1 cellular context compared by ENCODE assay signal in genomic region chr5:34742112-34742511, GRCh38.
A peak's percentile ranks its signal among the peaks of the same experiment; 100 is the strongest.
TF ChIP-seq lines count a peak whose summit lies in the region.

No MANE protein-coding gene starts in this region.

TF ChIP-seq in SK-N-SH, 30 proteins besides CTCF, POLR2A, EP300 and RAD21 (continued from another document):
- no peak for TF ChIP-seq ZBTB33 (IDR thresholded peaks at IDR 0.05; ENCODE audit: borderline replicate concordance, low read depth)
- TF ChIP-seq PBX3 (IDR thresholded peaks at IDR 0.05): no peak; the same call in 1 of the 2 replicates
- no peak for TF ChIP-seq YY1 (IDR thresholded peaks at IDR 0.05; ENCODE audit: low read depth)
- peak; percentile 38 for TF ChIP-seq NFIC (IDR thresholded peaks at IDR 0.05; ENCODE audit: borderline replicate concordance)
- peak; percentile 29; the same call in 1 of the 2 replicates for TF ChIP-seq TCF12 (IDR thresholded peaks at IDR 0.05)
- no peak for TF ChIP-seq MEF2A (IDR thresholded peaks at IDR 0.05; ENCODE audit: borderline replicate concordance, low read depth)
- no peak for TF ChIP-seq ELF1 (IDR thresholded peaks at IDR 0.05)
- TF ChIP-seq RXRA (IDR thresholded peaks at IDR 0.05; ENCODE audit: borderline replicate concordance, low read depth): 0 out of 2 replicates have a peak, but pooled peaks have one; percentile 13
- TF ChIP-seq SIN3A (IDR thresholded peaks at IDR 0.05; ENCODE audit: borderline replicate concordance, low read depth, low read length): no peak
- TF ChIP-seq RCOR1 (IDR thresholded peaks at IDR 0.05; ENCODE audit: low read length): no peak
